In genomic region chr2:72757177-72757775, GRCh38 we compare ENCODE assay signal across 9 cellular contexts.
DNase-seq lines count a peak whose midpoint lies in the region; TF ChIP-seq lines count a peak whose summit lies in the region.
"Had no signal": no experiment of that assay in that cellular context is flagged by ENCODE, and none has a peak within 500 bp of the region (broad histone marks: within the 10 kb centered on the region; RNA-seq: fewer than 3 reads in every experiment).

No MANE protein-coding gene starts in this region.

- CTCF ChIA-PET in activated CD4-positive, alpha-beta T cell treated with anti-CD3 and anti-CD28 coated beads, Interleukin-2, amount 10 ng/mL, durations not matched to agents 7 days and 5 days (lab: Charles Lee): no interaction called here

- no peaks in the 10 kb centered on the region for H3K27me3 Mint-ChIP-seq in mesothelial cell of epicardium (ENCODE audit: low read depth)
- no peaks in the 10 kb centered on the region for H3K27me3 Mint-ChIP-seq in activated CD4-positive, alpha-beta T cell treated with anti-CD3 and anti-CD28 coated beads, Interleukin-2, amount 10 ng/mL, durations not matched to agents 7 days and 5 days
- H3K27me3 Mint-ChIP-seq: activated naive CD4-positive, alpha-beta T cell treated with anti-CD3 and anti-CD28 coated beads, Interleukin-2, amount 50 U/mL, for 24 hours had no signal

- DNase-seq in EH (ENCODE audit: low read depth): peak; percentile 62
- peak; percentile 26 for DNase-seq in RPMI7951 (ENCODE audit: low read depth)
- peak; percentile 82 for DNase-seq in epithelial cell of esophagus (ENCODE audit: low read depth)
- no peak for DNase-seq in mesothelial cell of epicardium (ENCODE audit: low spot score in 2 of 2, unreplicated experiment in 2 of 2)
- no peak for DNase-seq in activated CD4-positive, alpha-beta T cell treated with anti-CD3 and anti-CD28 coated beads, Interleukin-2, amount 10 ng/mL, durations not matched to agents 7 days and 5 days
- no peak for DNase-seq in activated CD4-positive, CD25-positive, alpha-beta regulatory T cell (lab: John Stamatoyannopoulos, UW)
- no peak for DNase-seq in globus pallidus (ENCODE audit: low spot score)
- DNase-seq in DMS153 treated with DMSO at 0.1 percent for 48 hours (lab: John Stamatoyannopoulos, UW; ENCODE audit: unreplicated experiment): no peak

- peak overlapping the region; percentile 98 for H3K27ac Mint-ChIP-seq in mesothelial cell of epicardium
- no peak overlapping the region for H3K27ac Mint-ChIP-seq in activated CD4-positive, alpha-beta T cell treated with anti-CD3 and anti-CD28 coated beads, Interleukin-2, amount 10 ng/mL, durations not matched to agents 7 days and 5 days
- H3K27ac Mint-ChIP-seq: activated naive CD4-positive, alpha-beta T cell treated with anti-CD3 and anti-CD28 coated beads, Interleukin-2, amount 50 U/mL, for 24 hours had no signal

- H3K4me1 Mint-ChIP-seq in mesothelial cell of epicardium: peaks cover 35% of the 10 kb centered on the region
- no peaks in the 10 kb centered on the region for H3K4me1 Mint-ChIP-seq in activated CD4-positive, alpha-beta T cell treated with anti-CD3 and anti-CD28 coated beads, Interleukin-2, amount 10 ng/mL, durations not matched to agents 7 days and 5 days
- H3K4me1 Mint-ChIP-seq: activated naive CD4-positive, alpha-beta T cell treated with anti-CD3 and anti-CD28 coated beads, Interleukin-2, amount 50 U/mL, for 24 hours had no signal

- H3K4me3 Mint-ChIP-seq in mesothelial cell of epicardium: no peak overlapping the region
- H3K4me3 Mint-ChIP-seq in activated CD4-positive, alpha-beta T cell treated with anti-CD3 and anti-CD28 coated beads, Interleukin-2, amount 10 ng/mL, durations not matched to agents 7 days and 5 days: no peak overlapping the region
- H3K4me3 Mint-ChIP-seq: activated naive CD4-positive, alpha-beta T cell treated with anti-CD3 and anti-CD28 coated beads, Interleukin-2, amount 50 U/mL, for 24 hours had no signal

- H3K4me3 ChIP-seq in epithelial cell of esophagus (ENCODE audit: low read length): no peak overlapping the region

- POLR2A ChIA-PET in activated CD4-positive, alpha-beta T cell treated with anti-CD3 and anti-CD28 coated beads, Interleukin-2, amount 10 ng/mL, durations not matched to agents 7 days and 5 days (lab: Charles Lee): no interaction called here

- H3K36me3 Mint-ChIP-seq in mesothelial cell of epicardium: peaks cover 30% of the 10 kb centered on the region
- peaks cover 1% of the 10 kb centered on the region for H3K36me3 Mint-ChIP-seq in activated CD4-positive, alpha-beta T cell treated with anti-CD3 and anti-CD28 coated beads, Interleukin-2, amount 10 ng/mL, durations not matched to agents 7 days and 5 days (ENCODE audit: low read depth)

- H3K9me3 Mint-ChIP-seq in mesothelial cell of epicardium: peaks cover 32% of the 10 kb centered on the region
- H3K9me3 Mint-ChIP-seq in activated CD4-positive, alpha-beta T cell treated with anti-CD3 and anti-CD28 coated beads, Interleukin-2, amount 10 ng/mL, durations not matched to agents 7 days and 5 days: peaks cover 5% of the 10 kb centered on the region
- H3K9me3 Mint-ChIP-seq: activated naive CD4-positive, alpha-beta T cell treated with anti-CD3 and anti-CD28 coated beads, Interleukin-2, amount 50 U/mL, for 24 hours had no signal

- TF ChIP-seq CTCF in epithelial cell of esophagus (IDR thresholded peaks at IDR 0.05; ENCODE audit: insufficient read depth, low read depth, low read length, missing control alignments) (no peak), mesothelial cell of epicardium (IDR thresholded peaks at IDR 0.05; ENCODE audit: unreplicated experiment) (no peak)

Comparison
In these comparisons a context has a peak if more than half of its experiments do, and no peak if none do; other contexts are left out.
1. DNase-seq: peak in EH (single experiment), RPMI7951 (single experiment) and epithelial cell of esophagus (single experiment); none in mesothelial cell of epicardium (0 of 2), activated CD4-positive, alpha-beta T cell treated with anti-CD3 and anti-CD28 coated beads, Interleukin-2, amount 10 ng/mL, durations not matched to agents 7 days and 5 days (single experiment), activated CD4-positive, CD25-positive, alpha-beta regulatory T cell (0 of 4), globus pallidus (single experiment) and DMS153 treated with DMSO at 0.1 percent for 48 hours (single experiment).